Comparison of ENCODE assay signal across 8 cellular contexts in the genomic region with DNA sequence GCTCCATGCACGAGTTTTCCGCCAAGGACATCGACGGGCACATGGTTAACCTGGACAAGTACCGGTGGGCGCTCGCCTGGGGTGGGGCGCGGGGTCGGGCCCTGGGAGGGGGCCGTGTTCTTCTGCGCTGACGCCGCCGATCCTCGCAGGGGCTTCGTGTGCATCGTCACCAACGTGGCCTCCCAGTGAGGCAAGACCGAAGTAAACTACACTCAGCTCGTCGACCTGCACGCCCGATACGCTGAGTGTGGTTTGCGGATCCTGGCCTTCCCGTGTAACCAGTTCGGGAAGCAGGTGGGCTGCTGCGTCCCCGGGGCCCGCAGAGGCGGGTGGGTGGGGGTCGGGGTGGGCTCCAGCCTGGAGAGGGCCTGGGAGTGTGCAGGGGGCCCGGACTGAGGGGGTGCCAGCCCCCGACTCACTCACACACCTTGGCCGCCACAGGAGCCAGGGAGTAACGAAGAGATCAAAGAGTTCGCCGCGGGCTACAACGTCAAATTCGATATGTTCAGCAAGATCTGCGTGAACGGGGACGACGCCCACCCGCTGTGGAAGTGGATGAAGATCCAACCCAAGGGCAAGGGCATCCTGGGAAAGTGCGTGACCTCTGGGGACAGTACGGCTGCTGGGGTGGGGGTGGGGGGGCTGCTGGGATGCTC. TPM values are rescaled to one million over a fixed set of nuclear protein-coding genes. Genes with fewer than 3 reads are reported as not detected.
DNase-seq lines count a peak whose midpoint lies in the region; ATAC-seq lines count a peak whose summit lies in the region.

No MANE protein-coding gene starts in this region.

- H3K9me3 Mint-ChIP-seq in activated T-helper 2 cell treated with anti-CD3 and anti-CD28 coated beads, Interferon-gamma antibody, Interleukin-2, Interleukin-4, amounts not matched to agents 10 μg/mL and 5 μg/mL and 100 μg/mL, durations not matched to agents 14 hours and 24 hours and 36 hours, result no peaks in the 10 kb centered on the region
- H3K9me3 Mint-ChIP-seq in stimulated activated naive CD8-positive, alpha-beta T cell treated with anti-CD3 and anti-CD28 coated beads, Interleukin-15, amount 100 ng/mL, for 72 hours, result no peaks in the 10 kb centered on the region

- H3K27me3 Mint-ChIP-seq in activated T-helper 2 cell treated with anti-CD3 and anti-CD28 coated beads, Interferon-gamma antibody, Interleukin-2, Interleukin-4, amounts not matched to agents 10 μg/mL and 5 μg/mL and 100 μg/mL, durations not matched to agents 14 hours and 24 hours and 36 hours (ENCODE audit: low read depth), result no peaks in the 10 kb centered on the region
- no peaks in the 10 kb centered on the region for H3K27me3 Mint-ChIP-seq in stimulated activated naive CD8-positive, alpha-beta T cell treated with anti-CD3 and anti-CD28 coated beads, Interleukin-15, amount 100 ng/mL, for 72 hours

- peak overlapping the region; percentile 97 for H3K27ac ChIP-seq in HUES64 (ENCODE audit: low read depth, low read length)

- peak overlapping the region; percentile 88 for H3K4me3 ChIP-seq in HUES64 (ENCODE audit: low read length)
- H3K4me3 ChIP-seq in iPS-15b (ENCODE audit: low read depth, low read length), result peak overlapping the region; percentile 75

- H3K27me3 ChIP-seq in HUES64 (ENCODE audit: insufficient read depth, low read length) (no peaks in the 10 kb centered on the region), iPS-15b (ENCODE audit: control insufficient read depth, insufficient read depth, low read length) (no peaks in the 10 kb centered on the region)

- H3K9ac ChIP-seq in HUES64 (ENCODE audit: low read depth, low read length) (peak overlapping the region; percentile 92), iPS-15b (ENCODE audit: low read depth, low read length) (peak overlapping the region; percentile 79)

- H3K4me1 ChIP-seq in HUES64 (ENCODE audit: insufficient read depth, low read length), result peaks cover 11% of the 10 kb centered on the region; the same call in 1 of the 2 replicates
- H3K4me1 ChIP-seq in iPS-15b (ENCODE audit: control insufficient read depth, insufficient read depth, low read length), result peaks cover 2% of the 10 kb centered on the region

- no peak overlapping the region for H3K27ac Mint-ChIP-seq in activated T-helper 2 cell treated with anti-CD3 and anti-CD28 coated beads, Interferon-gamma antibody, Interleukin-2, Interleukin-4, amounts not matched to agents 10 μg/mL and 5 μg/mL and 100 μg/mL, durations not matched to agents 14 hours and 24 hours and 36 hours
- peak overlapping the region in 1 of 2 donors; percentile 91 for H3K27ac Mint-ChIP-seq in stimulated activated naive CD8-positive, alpha-beta T cell treated with anti-CD3 and anti-CD28 coated beads, Interleukin-15, amount 100 ng/mL, for 72 hours

- DNase-seq in activated T-helper 2 cell treated with anti-CD3 and anti-CD28 coated beads, Interferon-gamma antibody, Interleukin-2, Interleukin-4, amounts not matched to agents 10 μg/mL and 5 μg/mL and 100 μg/mL, durations not matched to agents 14 hours and 24 hours and 36 hours (ENCODE audit: low spot score), result no peak
- DNase-seq in stimulated activated naive CD8-positive, alpha-beta T cell treated with anti-CD3 and anti-CD28 coated beads, Interleukin-15, amount 100 ng/mL, for 72 hours, result no peak
- DNase-seq in NCI-H128 (lab: John Stamatoyannopoulos, UW; ENCODE audit: unreplicated experiment), result no peak
- DNase-seq in activated CD4-positive, CD25-positive, alpha-beta regulatory T cell (lab: John Stamatoyannopoulos, UW), result no peak

- H3K36me3 ChIP-seq in HUES64 (ENCODE audit: insufficient read depth, low read length) (peaks cover 20% of the 10 kb centered on the region), iPS-15b (ENCODE audit: control insufficient read depth, insufficient read depth, low read length) (peaks cover 40% of the 10 kb centered on the region)

- H3K9me3 ChIP-seq in HUES64 (ENCODE audit: insufficient read depth, low read depth, low read length), result no peaks in the 10 kb centered on the region
- no peaks in the 10 kb centered on the region for H3K9me3 ChIP-seq in iPS-15b (ENCODE audit: control insufficient read depth, insufficient read depth, low read length)

- intact Hi-C loops in activated T-helper 2 cell treated with anti-CD3 and anti-CD28 coated beads, Interferon-gamma antibody, Interleukin-2, Interleukin-4, amounts not matched to agents 10 μg/mL and 5 μg/mL and 100 μg/mL, durations not matched to agents 14 hours and 24 hours and 36 hours (cut with micrococcal nuclease), result no loop called here

- 54% methylated on average over 49 of the region's 49 CpGs for WGBS in HUES64

- peaks cover 24% of the 10 kb centered on the region for H3K36me3 Mint-ChIP-seq in activated T-helper 2 cell treated with anti-CD3 and anti-CD28 coated beads, Interferon-gamma antibody, Interleukin-2, Interleukin-4, amounts not matched to agents 10 μg/mL and 5 μg/mL and 100 μg/mL, durations not matched to agents 14 hours and 24 hours and 36 hours (ENCODE audit: low read depth)

- H3K4me1 Mint-ChIP-seq in activated T-helper 2 cell treated with anti-CD3 and anti-CD28 coated beads, Interferon-gamma antibody, Interleukin-2, Interleukin-4, amounts not matched to agents 10 μg/mL and 5 μg/mL and 100 μg/mL, durations not matched to agents 14 hours and 24 hours and 36 hours (ENCODE audit: low read depth), result peaks cover 22% of the 10 kb centered on the region
- peaks cover 55% of the 10 kb centered on the region for H3K4me1 Mint-ChIP-seq in stimulated activated naive CD8-positive, alpha-beta T cell treated with anti-CD3 and anti-CD28 coated beads, Interleukin-15, amount 100 ng/mL, for 72 hours

- no peak for ATAC-seq in stimulated activated naive CD8-positive, alpha-beta T cell treated with anti-CD3 and anti-CD28 coated beads, Interleukin-15, amount 100 ng/mL, for 72 hours
- ATAC-seq in HG03460 (IDR thresholded peaks at IDR 0.05; ENCODE audit: unreplicated experiment), result no peak
- no peak for ATAC-seq in GM21367 (IDR thresholded peaks at IDR 0.05; ENCODE audit: unreplicated experiment)

- H3K4me3 Mint-ChIP-seq in activated T-helper 2 cell treated with anti-CD3 and anti-CD28 coated beads, Interferon-gamma antibody, Interleukin-2, Interleukin-4, amounts not matched to agents 10 μg/mL and 5 μg/mL and 100 μg/mL, durations not matched to agents 14 hours and 24 hours and 36 hours (ENCODE audit: low read depth), result peak overlapping the region; percentile 73
- peak overlapping the region; percentile 79 to 83 for H3K4me3 Mint-ChIP-seq in stimulated activated naive CD8-positive, alpha-beta T cell treated with anti-CD3 and anti-CD28 coated beads, Interleukin-15, amount 100 ng/mL, for 72 hours

RNA-seq across cellular contexts. Expression of gene GPX4, which starts 1.6 kb away (rescaled TPM):
- polyA plus RNA-seq in HUES64 (2013, experiment 1 of 2), result 361 TPM
- polyA plus RNA-seq in HUES64 (2013, experiment 2 of 2), result 387 TPM
- 257 TPM in 2 replicates for total RNA-seq in activated T-helper 2 cell treated with anti-CD3 and anti-CD28 coated beads, Interferon-gamma antibody, Interleukin-2, Interleukin-4, amounts not matched to agents 10 μg/mL and 5 μg/mL and 100 μg/mL, durations not matched to agents 14 hours and 24 hours and 36 hours

RNA-seq across cellular contexts. Expression of gene POLR2E, which starts 10.2 kb away (rescaled TPM):
- 184 TPM for polyA plus RNA-seq in HUES64 (2013, experiment 1 of 2)
- polyA plus RNA-seq in HUES64 (2013, experiment 2 of 2), result 182 TPM
- 260 and 272 TPM in 2 replicates for total RNA-seq in activated T-helper 2 cell treated with anti-CD3 and anti-CD28 coated beads, Interferon-gamma antibody, Interleukin-2, Interleukin-4, amounts not matched to agents 10 μg/mL and 5 μg/mL and 100 μg/mL, durations not matched to agents 14 hours and 24 hours and 36 hours

RNA-seq across cellular contexts. Expression of gene ARHGAP45, which starts 38.4 kb away (rescaled TPM):
- 10.3 TPM for polyA plus RNA-seq in HUES64 (2013, experiment 1 of 2)
- 13.8 TPM for polyA plus RNA-seq in HUES64 (2013, experiment 2 of 2)
- 158 TPM in 2 replicates for total RNA-seq in activated T-helper 2 cell treated with anti-CD3 and anti-CD28 coated beads, Interferon-gamma antibody, Interleukin-2, Interleukin-4, amounts not matched to agents 10 μg/mL and 5 μg/mL and 100 μg/mL, durations not matched to agents 14 hours and 24 hours and 36 hours
